ENCODE assay signal across 8 cellular contexts in genomic region chr11:62727833-62728721, GRCh38. TPM values are rescaled to one million over a fixed set of nuclear protein-coding genes. Genes with fewer than 3 reads are reported as not detected.
DNase-seq lines count a peak whose midpoint lies in the region; ATAC-seq, FAIRE-seq and TF ChIP-seq lines count a peak whose summit lies in the region.

Gene TTC9C, plus strand, starts transcription at chr11:62728486. Its CDS starts 363 bp downstream, at chr11:62728849.

- H3K9me3 ChIP-seq in heart left ventricle = no peaks in the 10 kb centered on the region

- DNase-seq in GM12891 (ENCODE audit: insufficient read length, low spot score) (peak; percentile 58), NCI-H1436 treated with DMSO at 0.1 percent for 48 hours (lab: John Stamatoyannopoulos, UW) (peak; percentile 92), T-cell (peak; percentile 72 to 89 (median 82)), heart left ventricle (peak; percentile 89 to 92 (median 90)), pons (ENCODE audit: low spot score) (peak; percentile 99), type B pancreatic cell (ENCODE audit: extremely low spot score, unreplicated experiment) (peak; percentile 86)

- H3K36me3 ChIP-seq in heart left ventricle = peaks cover 0 to 36% (median 27%) of the 10 kb centered on the region in 9 donors

- peak within 1 kb of the TSS; percentile 95 to 98 (median 98) for H3K4me3 Mint-ChIP-seq in T-cell
- H3K4me3 Mint-ChIP-seq in type B pancreatic cell = peak within 1 kb of the TSS; percentile 95

- H3K27me3 Mint-ChIP-seq in T-cell = no peaks in the 10 kb centered on the region
- H3K27me3 Mint-ChIP-seq in type B pancreatic cell = no peaks in the 10 kb centered on the region

- peak; percentile 33 for FAIRE-seq in GM12891 (lab: Jason Lieb, UNC)

- H3K9me3 Mint-ChIP-seq in T-cell = no peaks in the 10 kb centered on the region
- no peaks in the 10 kb centered on the region for H3K9me3 Mint-ChIP-seq in type B pancreatic cell

- TF ChIP-seq POLR2A in GM12891 (IDR thresholded peaks at IDR 0.05; ENCODE audit: low read depth, low read length) (peak; percentile 79), heart left ventricle (IDR thresholded peaks at IDR 0.05) (peak in 1 of 2 donors; percentile 78)

- H3K4me3 ChIP-seq in heart left ventricle = peak within 1 kb of the TSS; percentile 64 to 98 (median 85)

- 0 to 1% (median 0%) methylated on average over 40 of the region's 40 CpGs for WGBS in adipose tissue, 3 donors
- 0 to 1% (median 0%) methylated on average over 40 of the region's 40 CpGs for WGBS in heart left ventricle, 4 donors

- ATAC-seq in HG02840 (IDR thresholded peaks at IDR 0.05; ENCODE audit: low FRiP score, unreplicated experiment) (peak; percentile 57), T-cell (replicated peaks in 1 of 4) (peak; percentile 59 to 65 (median 60)), heart left ventricle (peak; percentile 78 to 88 (median 82))

- H3K27ac ChIP-seq in adipose tissue (ENCODE audit: low read depth, low read length) (peak within 1 kb of the TSS; percentile 86), heart left ventricle (peak within 1 kb of the TSS; percentile 91 to 99 (median 96))

- no peak for TF ChIP-seq CTCF in heart left ventricle (IDR thresholded peaks at IDR 0.05)
- TF ChIP-seq CTCF in type B pancreatic cell (conservative IDR thresholded peaks at IDR 0.05) = no peak

- H3K4me1 Mint-ChIP-seq in T-cell (peaks cover 45 to 57% (median 54%) of the 10 kb centered on the region in 3 donors), type B pancreatic cell (ENCODE audit: unreplicated experiment) (peaks cover 27% of the 10 kb centered on the region)

- POLR2A ChIA-PET in T-cell (lab: Charles Lee) = interaction anchor here (0.8 to 3.0 kb wide), 14 partner anchors 19 to 173 kb away, joined by 3 to 19 read pairs (median 4); partner anchors contain the start of genes C11orf98 (in 2 of the 2), CSKMT (in 2 of the 2), EEF1G (in 1 of the 2) and TMEM179B (in 1 of the 2)

- H3K36me3 Mint-ChIP-seq in T-cell = peaks cover 30% of the 10 kb centered on the region
- peaks cover 17% of the 10 kb centered on the region for H3K36me3 Mint-ChIP-seq in type B pancreatic cell

- no peaks in the 10 kb centered on the region for H3K27me3 ChIP-seq in heart left ventricle

- H3K27ac Mint-ChIP-seq in T-cell (peak within 1 kb of the TSS; percentile 98 to 99), type B pancreatic cell (peak within 1 kb of the TSS; percentile 99)

- intact Hi-C loops in heart left ventricle (cut with DNase I) = loop anchor here in 5 of 10 donors (1.0 to 10.0 kb wide), 10 partner anchors 17 to 127 kb away; partner anchors contain the start of genes TAF6L (in 2 of the 5) and ZBTB3 (in 1 of the 5)

- H3K4me1 ChIP-seq in heart left ventricle = peaks cover 3 to 63% (median 50%) of the 10 kb centered on the region in 12 donors

- CTCF ChIA-PET in T-cell (lab: Charles Lee) = interaction anchor here (0.6 to 2.8 kb wide), 15 partner anchors 9 to 1299 kb away, joined by 3 to 14 read pairs (median 3); partner anchors contain the start of genes C11orf98 (in 1 of the 2), CSKMT (in 1 of the 2), SLC3A2 (in 1 of the 2) and TUT1 (in 1 of the 2)

TF ChIP-seq in GM12891, 5 proteins besides CTCF, POLR2A, EP300 and RAD21:
- peak; percentile 82 for TF ChIP-seq POLR2AphosphoS5 (IDR thresholded peaks at IDR 0.05; ENCODE audit: low read depth, low read length)
- 0 out of 2 replicates have a peak, but pooled peaks have one; percentile 23 for TF ChIP-seq SPI1 (IDR thresholded peaks at IDR 0.05; ENCODE audit: low read depth, low read length)
- TF ChIP-seq TAF1 (IDR thresholded peaks at IDR 0.05; ENCODE audit: low read depth, low read length) = peak; percentile 68
- no peak for TF ChIP-seq PAX5 (IDR thresholded peaks at IDR 0.05; ENCODE audit: insufficient read depth, low read length, severe bottlenecking)
- TF ChIP-seq POU2F2 (IDR thresholded peaks at IDR 0.05; ENCODE audit: low read depth, low read length) = peak; percentile 39; the same call in 1 of the 2 replicates
TF ChIP-seq in GM12891: peak in this region for 4.

RNA-seq across cellular contexts. Expression of gene TTC9C, which starts in this region (rescaled TPM):
- polyA plus RNA-seq in GM12891 (2012; ENCODE audit: low read depth, missing spikeins) = 43.2 TPM
- total RNA-seq in T-cell = 10 to 100 TPM; 15.4 to 54.5 (median 44.6) TPM
- polyA plus RNA-seq in adipose tissue = 10 to 100 TPM; 15.1 to 30.1 (median 16.2) TPM
- 10 to 100 TPM in 7 of 9 donors, 1 to 10 TPM in 2; 7.4 to 23.5 (median 12.1) TPM for total RNA-seq in heart left ventricle
- polyA plus RNA-seq in heart left ventricle = 10 to 100 TPM; 13.9 to 20.0 TPM
- 34.1 and 39.0 TPM in 2 replicates for total RNA-seq in type B pancreatic cell (ENCODE audit: low replicate concordance)

Comparison
In these comparisons a context has a peak if more than half of its experiments do, and no peak if none do; other contexts are left out.
1. Peak in every context shown above with its lines: DNase-seq, ATAC-seq, H3K4me3 ChIP-seq and H3K27ac ChIP-seq.